10 cellular contexts compared by ENCODE assay signal in genomic region chr20:4151991-4152695, GRCh38. TPM values are rescaled to one million over a fixed set of nuclear protein-coding genes. Genes with fewer than 3 reads are reported as not detected.
DNase-seq lines count a peak whose midpoint lies in the region; ATAC-seq, FAIRE-seq and TF ChIP-seq lines count a peak whose summit lies in the region.
"Had no signal": no experiment of that assay in that cellular context is flagged by ENCODE, and none has a peak within 500 bp of the region (broad histone marks: within the 10 kb centered on the region; RNA-seq: fewer than 3 reads in every experiment).

No MANE protein-coding gene starts in this region.

- H3K9me3 ChIP-seq in hepatocyte (ENCODE audit: low read depth): no peaks in the 10 kb centered on the region

- peaks cover 38% of the 10 kb centered on the region for H4K20me1 ChIP-seq in hepatocyte (ENCODE audit: insufficient read depth, poor library complexity, severe bottlenecking)

- H3K27me3 ChIP-seq in hepatocyte: no peaks in the 10 kb centered on the region

- peaks cover 77% of the 10 kb centered on the region for H3K79me2 ChIP-seq in hepatocyte

- peak; percentile 94 for FAIRE-seq in RCC 7860 (lab: Jason Lieb, UNC)

- 92% methylated on average over 7 of the region's 7 CpGs for WGBS in hepatocyte (ENCODE audit: low lambda C conversion rate, missing lambda C conversion rate)

- no peak overlapping the region for H3K27ac ChIP-seq in hepatocyte

- no peak for TF ChIP-seq CTCF in hepatocyte (IDR thresholded peaks at IDR 0.05; ENCODE audit: poor library complexity)

- no peaks in the 10 kb centered on the region for H3K4me1 ChIP-seq in hepatocyte (ENCODE audit: insufficient read depth)

- H2AFZ ChIP-seq in hepatocyte: no peak overlapping the region

- H3K36me3 ChIP-seq in hepatocyte (replicated peaks; ENCODE audit: insufficient read depth, low read depth): no peaks in the 10 kb centered on the region

- no peaks in the 10 kb centered on the region for H3K9me2 ChIP-seq in hepatocyte (replicated peaks; ENCODE audit: insufficient read depth)

- no peak overlapping the region for H3K4me3 ChIP-seq in hepatocyte

- ATAC-seq in HG02759 (IDR thresholded peaks at IDR 0.05; ENCODE audit: unreplicated experiment) (peak; percentile 53), GM18519 (IDR thresholded peaks at IDR 0.05; ENCODE audit: low FRiP score, unreplicated experiment) (no peak), GM18867 (IDR thresholded peaks at IDR 0.05; ENCODE audit: unreplicated experiment) (no peak)

- peak overlapping the region; percentile 37 for H3K4me2 ChIP-seq in hepatocyte

- in situ Hi-C loops in Caki2 (cut with HindIII; ENCODE audit: low pct_unique_long_range_greater_than_20kb, low sequenced_read_pairs): no loop called here

- DNase-seq in Caki2 (ENCODE audit: low read depth) (peak; percentile 80), RCC 7860 (ENCODE audit: low spot score) (peak; percentile 77), hepatocyte (ENCODE audit: low spot score) (no peak), dedifferentiated amniotic fluid mesenchymal stem cell (ENCODE audit: extremely low spot score) (no peak), NCI-H2227 (lab: John Stamatoyannopoulos, UW; ENCODE audit: unreplicated experiment) (no peak)
- DNase-seq: immature natural killer cell, SHP77 had no signal

RNA-seq across cellular contexts. Expression of gene SMOX, which starts 3.5 kb away (rescaled TPM):
- total RNA-seq in Caki2 (2014; rRNA removed; shearing (Covaris generic); ENCODE audit: low replicate concordance): 39.6 and 48.7 TPM in 2 replicates
- 14.5 and 25.8 TPM in 2 replicates for total RNA-seq in hepatocyte
- polyA plus RNA-seq in hepatocyte: 45.0 and 51.1 TPM in 2 replicates

Comparison
In these comparisons a context has a peak if more than half of its experiments do, and no peak if none do; other contexts are left out.
1. DNase-seq: peak in Caki2 (single experiment) and RCC 7860 (single experiment); none in hepatocyte (single experiment), dedifferentiated amniotic fluid mesenchymal stem cell (single experiment) and NCI-H2227 (single experiment).